In the genomic region with DNA sequence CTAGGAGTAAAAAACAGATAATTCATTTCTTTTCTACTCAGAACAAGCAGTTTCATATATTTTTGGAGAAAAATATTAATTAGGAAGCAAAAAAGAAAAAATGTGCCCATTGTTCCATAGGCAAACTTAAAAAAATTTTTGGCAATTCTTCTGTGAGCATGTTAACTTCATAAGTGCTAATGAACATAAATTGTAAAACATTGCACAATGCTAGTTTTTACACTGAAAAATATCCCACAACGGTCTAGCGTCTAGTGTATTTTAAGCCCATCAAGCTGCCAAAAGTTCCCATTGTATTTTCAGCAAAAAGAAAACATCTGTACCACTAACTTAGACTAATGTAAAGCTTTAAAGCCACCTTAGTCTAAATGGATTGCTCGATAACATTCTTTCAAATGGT, we compare ENCODE assay signal across 1 cellular context.
TF ChIP-seq lines count a peak whose summit lies in the region.

No MANE protein-coding gene starts in this region.

TF ChIP-seq in HepG2, 621 proteins besides CTCF, POLR2A, EP300 and RAD21:
- no peak for TF ChIP-seq HCFC1 (IDR thresholded peaks at IDR 0.05; ENCODE audit: low read depth, low read length)
- TF ChIP-seq, protein P1, sequence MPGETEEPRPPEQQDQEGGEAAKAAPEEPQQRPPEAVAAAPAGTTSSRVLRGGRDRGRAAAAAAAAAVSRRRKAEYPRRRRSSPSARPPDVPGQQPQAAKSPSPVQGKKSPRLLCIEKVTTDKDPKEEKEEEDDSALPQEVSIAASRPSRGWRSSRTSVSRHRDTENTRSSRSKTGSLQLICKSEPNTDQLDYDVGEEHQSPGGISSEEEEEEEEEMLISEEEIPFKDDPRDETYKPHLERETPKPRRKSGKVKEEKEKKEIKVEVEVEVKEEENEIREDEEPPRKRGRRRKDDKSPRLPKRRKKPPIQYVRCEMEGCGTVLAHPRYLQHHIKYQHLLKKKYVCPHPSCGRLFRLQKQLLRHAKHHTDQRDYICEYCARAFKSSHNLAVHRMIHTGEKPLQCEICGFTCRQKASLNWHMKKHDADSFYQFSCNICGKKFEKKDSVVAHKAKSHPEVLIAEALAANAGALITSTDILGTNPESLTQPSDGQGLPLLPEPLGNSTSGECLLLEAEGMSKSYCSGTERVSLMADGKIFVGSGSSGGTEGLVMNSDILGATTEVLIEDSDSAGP (CRISPR knock-in tag; IDR thresholded peaks at IDR 0.05; ENCODE audit: borderline replicate concordance) = no peak
- TF ChIP-seq SIN3B (IDR thresholded peaks at IDR 0.05; ENCODE audit: low read length) = no peak
- no peak for TF ChIP-seq FIP1L1 (IDR thresholded peaks at IDR 0.05; ENCODE audit: borderline replicate concordance, insufficient read depth, low read depth, low read length)
- no peak for TF ChIP-seq NONO (IDR thresholded peaks at IDR 0.05)
- TF ChIP-seq NONO (CRISPR knock-in tag; conservative IDR thresholded peaks at IDR 0.05) = no peak
